In genomic region chr21:32278518-32279376, GRCh38 we compare ENCODE assay signal across 8 cellular contexts. TPM values are rescaled to one million over a fixed set of nuclear protein-coding genes. Genes with fewer than 3 reads are reported as not detected.
DNase-seq lines count a peak whose midpoint lies in the region; ATAC-seq and FAIRE-seq lines count a peak whose summit lies in the region.

TSS of gene MIS18A (minus strand) at chr21:32279049. CDS start at chr21:32279014, 35 bp downstream.

- no peak within 1 kb of the TSS for H3K27ac ChIP-seq in mesendoderm (ENCODE audit: low read depth, low read length)

- H3K4me3 ChIP-seq in endocrine pancreas (ENCODE audit: control insufficient read depth, insufficient read depth, low read length) (peak within 1 kb of the TSS; percentile 72), mesendoderm (ENCODE audit: low read length) (peak within 1 kb of the TSS; percentile 67)

- H3K4me1 ChIP-seq in endocrine pancreas (ENCODE audit: control insufficient read depth, insufficient read depth, low read length) (peaks cover 3% of the 10 kb centered on the region), mesendoderm (ENCODE audit: control insufficient read depth, low read depth, low read length) (no peaks in the 10 kb centered on the region)

- peak within 1 kb of the TSS; percentile 20 for H3K4ac ChIP-seq in mesendoderm (ENCODE audit: low read depth, low read length)

- peak; percentile 88 for ATAC-seq in GM21367 (IDR thresholded peaks at IDR 0.05; ENCODE audit: unreplicated experiment)

- peaks cover 7% of the 10 kb centered on the region for H3K79me1 ChIP-seq in mesendoderm (ENCODE audit: low read length)

- peak within 1 kb of the TSS; percentile 98 for H3K4me2 ChIP-seq in mesendoderm (ENCODE audit: low read length)

- WGBS in mesendoderm (ENCODE audit: extremely low coverage, insufficient coverage, low lambda C conversion rate) = no CpG with 5 or more reads among the region's 69 CpGs

- H3K27me3 ChIP-seq in endocrine pancreas (ENCODE audit: control insufficient read depth, insufficient read depth, low read length) = no peaks in the 10 kb centered on the region
- no peaks in the 10 kb centered on the region for H3K27me3 ChIP-seq in mesendoderm (ENCODE audit: insufficient read depth, low read length, poor library complexity)

- H3K9me3 ChIP-seq in endocrine pancreas (ENCODE audit: control insufficient read depth, low read length) = no peaks in the 10 kb centered on the region

- no peak within 1 kb of the TSS for H2BK5ac ChIP-seq in mesendoderm (ENCODE audit: low read length)

- peak; percentile 79 for FAIRE-seq in HTR-8/SVneo (lab: Jason Lieb, UNC)

- H3K56ac ChIP-seq in mesendoderm (ENCODE audit: low read length) = peak within 1 kb of the TSS; percentile 91

- H4K5ac ChIP-seq in mesendoderm (ENCODE audit: low read length) = no peak within 1 kb of the TSS

- DNase-seq in COLO829 (ENCODE audit: low spot score) (peak; percentile 96), HTR-8/SVneo (ENCODE audit: insufficient read length, low spot score) (peak; percentile 97), NOMO-1 treated with dmso at 0.1 percent for 144 hours (lab: John Stamatoyannopoulos, UW; ENCODE audit: unreplicated experiment) (peak; percentile 88), mesendoderm (peak; percentile 96)
- DNase-seq in activated CD8-positive, alpha-beta memory T cell treated with anti-CD3 and anti-CD28 coated beads for 48 hours (ENCODE audit: low read depth in 2 of 3, low spot score in 2 of 3) = peak; percentile 95 to 98 (median 98)
- peak; percentile 96 for DNase-seq in stimulated activated CD8-positive, alpha-beta memory T cell treated with anti-CD3 and anti-CD28 coated beads, Interleukin-15, amount 100 ng/mL, for 1 hour (ENCODE audit: low read depth)

- H3K9ac ChIP-seq in endocrine pancreas (ENCODE audit: control insufficient read depth, insufficient read depth, low read length) (peak within 1 kb of the TSS; percentile 90), mesendoderm (ENCODE audit: low read length) (peak within 1 kb of the TSS; percentile 82)

- peak within 1 kb of the TSS; percentile 57 for H3K18ac ChIP-seq in mesendoderm (ENCODE audit: low read length)

- peaks cover 10% of the 10 kb centered on the region for H3K79me2 ChIP-seq in mesendoderm (ENCODE audit: control insufficient read depth, insufficient read depth, low read length)

- no peak within 1 kb of the TSS for H2BK120ac ChIP-seq in mesendoderm (ENCODE audit: low read depth, low read length)

- no peak within 1 kb of the TSS for H3K23ac ChIP-seq in mesendoderm (ENCODE audit: low read length)

- H2BK15ac ChIP-seq in mesendoderm (replicated peaks; ENCODE audit: low read depth) = no peak within 1 kb of the TSS

- no peaks in the 10 kb centered on the region for H3K36me3 ChIP-seq in endocrine pancreas (ENCODE audit: control insufficient read depth, insufficient read depth, low read length)
- peaks cover 1% of the 10 kb centered on the region for H3K36me3 ChIP-seq in mesendoderm (ENCODE audit: control insufficient read depth, insufficient read depth, low read length)

- H2AK5ac ChIP-seq in mesendoderm (ENCODE audit: low read length) = no peak within 1 kb of the TSS

- peak within 1 kb of the TSS; percentile 5 for H4K8ac ChIP-seq in mesendoderm (ENCODE audit: low read depth, low read length)

RNA-seq across cellular contexts. Expression of gene MIS18A, which starts in this region (rescaled TPM):
- polyA plus RNA-seq in mesendoderm (2013, experiment 1 of 2) = 87.4 TPM
- 86.9 TPM for polyA plus RNA-seq in mesendoderm (2013, experiment 2 of 2)
